20 cellular contexts compared by ENCODE assay signal in genomic region chr12:102421801-102422583, GRCh38. TPM values are rescaled to one million over a fixed set of nuclear protein-coding genes. Genes with fewer than 3 reads are reported as not detected.
A peak's percentile ranks its signal among the peaks of the same experiment; 100 is the strongest.
DNase-seq lines count a peak whose midpoint lies in the region; ATAC-seq, FAIRE-seq and TF ChIP-seq lines count a peak whose summit lies in the region.
"Had no signal": no experiment of that assay in that cellular context is flagged by ENCODE, and none has a peak within 500 bp of the region (broad histone marks: within the 10 kb centered on the region; RNA-seq: fewer than 3 reads in every experiment).

No MANE protein-coding gene starts in this region.

- intact Hi-C loops in activated T-helper 2 cell treated with anti-CD3 and anti-CD28 coated beads, Interferon-gamma antibody, Interleukin-2, Interleukin-4, amounts not matched to agents 10 μg/mL and 5 μg/mL and 100 μg/mL, durations not matched to agents 14 hours and 24 hours and 36 hours (cut with micrococcal nuclease): loop anchor here (1.0 to 5.0 kb wide), 3 partner anchors 19 to 220 kb away; no protein-coding TSS in a partner anchor
- intact Hi-C loops in kidney (cut with DNase I) (no loop called here), prostate gland (cut with DNase I) (no loop called here)

- H3K4me3 Mint-ChIP-seq in activated naive CD4-positive, alpha-beta T cell treated with anti-CD3 and anti-CD28 coated beads, Interleukin-2, amount 10 ng/mL, durations not matched to agents 7 days and 5 days: no peak overlapping the region
- no peak overlapping the region for H3K4me3 Mint-ChIP-seq in activated T-helper 2 cell treated with anti-CD3 and anti-CD28 coated beads, Interferon-gamma antibody, Interleukin-2, Interleukin-4, amounts not matched to agents 10 μg/mL and 5 μg/mL and 100 μg/mL, durations not matched to agents 14 hours and 24 hours and 36 hours (ENCODE audit: low read depth)
- H3K4me3 Mint-ChIP-seq: activated B cell treated with CpG ODN at 0.5 μM for 24 hours, nephron, T-helper 17 cell had no signal

- no peak for DNase-seq in activated naive CD4-positive, alpha-beta T cell treated with anti-CD3 and anti-CD28 coated beads, Interleukin-2, amount 10 ng/mL, durations not matched to agents 7 days and 5 days
- no peak for DNase-seq in activated naive CD4-positive, alpha-beta T cell (lab: John Stamatoyannopoulos, UW)
- DNase-seq in LoVo (ENCODE audit: low spot score) (peak; percentile 39), kidney (no peak), NCI-H748 (lab: John Stamatoyannopoulos, UW; ENCODE audit: unreplicated experiment) (no peak), prostate gland (ENCODE audit: low spot score) (no peak)
- no peak for DNase-seq in activated T-helper 2 cell treated with anti-CD3 and anti-CD28 coated beads, Interferon-gamma antibody, Interleukin-2, Interleukin-4, amounts not matched to agents 10 μg/mL and 5 μg/mL and 100 μg/mL, durations not matched to agents 14 hours and 24 hours and 36 hours (ENCODE audit: low spot score)
- DNase-seq in stimulated activated naive CD8-positive, alpha-beta T cell treated with anti-CD3 and anti-CD28 coated beads, Interleukin-15, Interleukin-2, amounts not matched to agents 100 U/mL and 50 U/mL, for 24 hours: no peak
- DNase-seq: activated B cell treated with CpG ODN at 0.5 μM for 24 hours; effector memory CD4-positive, alpha-beta T cell; islet precursor cell; mesendoderm; posterior cingulate gyrus; stimulated activated CD4-positive, alpha-beta T cell treated with anti-CD3 and anti-CD28 coated beads, Interleukin-4, amount 100 ng/mL, for 4 hours; stimulated activated CD8-positive, alpha-beta memory T cell treated with anti-CD3 and anti-CD28 coated beads, Interleukin-4, amount 100 ng/mL, for 48 hours; T-helper 17 cell had no signal

- 59% methylated on average over 5 of the region's 5 CpGs for WGBS in prostate gland

- CTCF ChIA-PET in activated naive CD4-positive, alpha-beta T cell treated with anti-CD3 and anti-CD28 coated beads, Interleukin-2, amount 10 ng/mL, durations not matched to agents 7 days and 5 days (lab: Charles Lee): interaction anchor here (0.8 to 1.8 kb wide), 3 partner anchors 35 to 62 kb away, joined by 3 to 6 read pairs (median 3); no protein-coding TSS in a partner anchor

- H3K4me3 ChIP-seq in kidney (ENCODE audit: low read length in 2 of 2) (no peak overlapping the region), prostate gland (no peak overlapping the region)
- H3K4me3 ChIP-seq: cardiac muscle cell, skin epidermis, thoracic aorta had no signal

- H3K4me1 ChIP-seq in kidney (ENCODE audit: control insufficient read depth in 1 of 2, insufficient read depth in 1 of 2, low read depth in 1 of 2, low read length in 2 of 2): no peaks in the 10 kb centered on the region
- H3K4me1 ChIP-seq in prostate gland (replicated peaks): no peaks in the 10 kb centered on the region

- TF ChIP-seq CTCF in kidney (IDR thresholded peaks at IDR 0.05; ENCODE audit: borderline replicate concordance, extremely low read depth, insufficient read depth) (no peak), prostate gland (IDR thresholded peaks at IDR 0.05) (no peak)

- H3K4me1 Mint-ChIP-seq in activated naive CD4-positive, alpha-beta T cell treated with anti-CD3 and anti-CD28 coated beads, Interleukin-2, amount 10 ng/mL, durations not matched to agents 7 days and 5 days: peaks cover 13% of the 10 kb centered on the region
- peaks cover 11% of the 10 kb centered on the region for H3K4me1 Mint-ChIP-seq in activated T-helper 2 cell treated with anti-CD3 and anti-CD28 coated beads, Interferon-gamma antibody, Interleukin-2, Interleukin-4, amounts not matched to agents 10 μg/mL and 5 μg/mL and 100 μg/mL, durations not matched to agents 14 hours and 24 hours and 36 hours (ENCODE audit: low read depth)
- H3K4me1 Mint-ChIP-seq: activated B cell treated with CpG ODN at 0.5 μM for 24 hours, T-helper 17 cell had no signal

- no peaks in the 10 kb centered on the region for H3K36me3 Mint-ChIP-seq in activated naive CD4-positive, alpha-beta T cell treated with anti-CD3 and anti-CD28 coated beads, Interleukin-2, amount 10 ng/mL, durations not matched to agents 7 days and 5 days
- peaks cover 3% of the 10 kb centered on the region for H3K36me3 Mint-ChIP-seq in activated T-helper 2 cell treated with anti-CD3 and anti-CD28 coated beads, Interferon-gamma antibody, Interleukin-2, Interleukin-4, amounts not matched to agents 10 μg/mL and 5 μg/mL and 100 μg/mL, durations not matched to agents 14 hours and 24 hours and 36 hours (ENCODE audit: low read depth)

- H3K27ac ChIP-seq in kidney (ENCODE audit: low read depth in 2 of 2, low read length in 2 of 2): no peak overlapping the region
- H3K27ac ChIP-seq in prostate gland: no peak overlapping the region
- H3K27ac ChIP-seq: cardiac muscle cell, thoracic aorta had no signal

- H3K9me3 ChIP-seq in kidney (ENCODE audit: control insufficient read depth in 1 of 2, low read length in 2 of 2) (no peaks in the 10 kb centered on the region), prostate gland (no peaks in the 10 kb centered on the region)
- H3K9me3 ChIP-seq: thoracic aorta had no signal

- no peaks in the 10 kb centered on the region for H3K9me3 Mint-ChIP-seq in activated naive CD4-positive, alpha-beta T cell treated with anti-CD3 and anti-CD28 coated beads, Interleukin-2, amount 10 ng/mL, durations not matched to agents 7 days and 5 days
- peaks cover 6% of the 10 kb centered on the region for H3K9me3 Mint-ChIP-seq in activated T-helper 2 cell treated with anti-CD3 and anti-CD28 coated beads, Interferon-gamma antibody, Interleukin-2, Interleukin-4, amounts not matched to agents 10 μg/mL and 5 μg/mL and 100 μg/mL, durations not matched to agents 14 hours and 24 hours and 36 hours
- H3K9me3 Mint-ChIP-seq: activated B cell treated with CpG ODN at 0.5 μM for 24 hours, nephron had no signal

- peak overlapping the region; percentile 79 for H3K27ac Mint-ChIP-seq in activated naive CD4-positive, alpha-beta T cell treated with anti-CD3 and anti-CD28 coated beads, Interleukin-2, amount 10 ng/mL, durations not matched to agents 7 days and 5 days
- peak overlapping the region; percentile 60 for H3K27ac Mint-ChIP-seq in activated T-helper 2 cell treated with anti-CD3 and anti-CD28 coated beads, Interferon-gamma antibody, Interleukin-2, Interleukin-4, amounts not matched to agents 10 μg/mL and 5 μg/mL and 100 μg/mL, durations not matched to agents 14 hours and 24 hours and 36 hours
- H3K27ac Mint-ChIP-seq: activated B cell treated with CpG ODN at 0.5 μM for 24 hours, T-helper 17 cell had no signal

- no peak for FAIRE-seq in kidney (lab: Jason Lieb, UNC)

- TF ChIP-seq POLR2A in prostate gland (IDR thresholded peaks at IDR 0.05): no peak

- H3K27me3 Mint-ChIP-seq in activated naive CD4-positive, alpha-beta T cell treated with anti-CD3 and anti-CD28 coated beads, Interleukin-2, amount 10 ng/mL, durations not matched to agents 7 days and 5 days: peaks cover 4% of the 10 kb centered on the region
- H3K27me3 Mint-ChIP-seq in activated T-helper 2 cell treated with anti-CD3 and anti-CD28 coated beads, Interferon-gamma antibody, Interleukin-2, Interleukin-4, amounts not matched to agents 10 μg/mL and 5 μg/mL and 100 μg/mL, durations not matched to agents 14 hours and 24 hours and 36 hours (ENCODE audit: low read depth): peaks cover 10% of the 10 kb centered on the region
- H3K27me3 Mint-ChIP-seq: activated B cell treated with CpG ODN at 0.5 μM for 24 hours, T-helper 17 cell had no signal

- peak; percentile 61 for ATAC-seq in stimulated activated naive CD8-positive, alpha-beta T cell treated with anti-CD3 and anti-CD28 coated beads, Interleukin-15, Interleukin-2, amounts not matched to agents 100 U/mL and 50 U/mL, for 24 hours
- ATAC-seq: T-helper 17 cell had no signal

- H3K9ac ChIP-seq in kidney (ENCODE audit: low read length in 2 of 2): no peak overlapping the region

- H3K27me3 ChIP-seq in prostate gland (replicated peaks; ENCODE audit: insufficient read depth): no peaks in the 10 kb centered on the region
- H3K27me3 ChIP-seq: cardiac muscle cell had no signal

- H3K36me3 ChIP-seq in kidney (ENCODE audit: control insufficient read depth in 1 of 2, insufficient read depth in 2 of 2, low read length in 2 of 2) (no peaks in the 10 kb centered on the region), prostate gland (no peaks in the 10 kb centered on the region)
- H3K36me3 ChIP-seq: cardiac muscle cell, thoracic aorta had no signal

RNA-seq across cellular contexts. Expression of gene IGF1, which starts 58.4 kb away (rescaled TPM):
- total RNA-seq in activated T-helper 2 cell treated with anti-CD3 and anti-CD28 coated beads, Interferon-gamma antibody, Interleukin-2, Interleukin-4, amounts not matched to agents 10 μg/mL and 5 μg/mL and 100 μg/mL, durations not matched to agents 14 hours and 24 hours and 36 hours: 1.6 and 2.0 TPM in 2 replicates
- total RNA-seq in kidney (7.2 TPM), prostate gland (10 to 100 TPM in 1 of 2 donors, 1 to 10 TPM in 1; 6.9 to 35.6 TPM)
- polyA plus RNA-seq in kidney (ENCODE audit: insufficient read depth, low read depth, low replicate concordance): 0.71 TPM
- total RNA-seq: activated B cell treated with CpG ODN at 0.5 μM for 24 hours, cardiac muscle cell, T-helper 17 cell had no signal
- polyA plus RNA-seq: cardiac muscle cell had no signal
